ENCODE assay signal across 8 cellular contexts in the genomic region with DNA sequence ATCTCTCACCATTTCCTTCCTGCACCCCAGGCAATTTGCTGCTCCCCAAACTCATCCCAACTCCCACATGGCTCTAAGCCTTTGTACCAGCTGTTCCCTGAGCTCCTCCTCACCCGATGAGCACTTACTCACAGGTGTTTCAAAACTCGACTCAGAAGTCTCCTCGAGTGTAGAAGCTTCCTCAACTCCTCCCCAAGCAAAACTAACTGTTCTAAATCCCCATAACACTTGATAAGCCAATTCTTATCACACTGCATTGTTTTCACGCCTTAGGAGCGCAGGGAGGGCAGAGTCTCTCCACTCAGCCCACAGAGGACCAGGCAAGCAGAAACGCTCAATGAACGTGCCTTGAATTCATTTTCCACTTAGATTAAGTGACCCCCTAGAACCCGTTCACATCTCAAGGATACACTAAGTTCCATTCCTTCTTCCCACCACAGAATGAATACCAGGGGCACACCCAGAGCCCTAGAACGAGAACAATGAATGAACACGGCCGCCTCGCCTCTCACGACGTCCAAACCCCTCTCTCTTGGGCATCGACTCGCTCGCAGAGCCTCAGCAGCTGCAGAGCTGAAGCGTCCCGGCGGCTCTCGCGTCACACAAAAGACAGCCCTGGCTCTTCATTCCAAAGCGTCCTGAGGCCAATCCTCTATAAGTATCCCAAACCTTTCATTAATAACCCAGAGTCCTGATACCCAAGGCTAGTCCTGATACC. TPM values are rescaled to one million over a fixed set of nuclear protein-coding genes. Genes with fewer than 3 reads are reported as not detected.
DNase-seq lines count a peak whose midpoint lies in the region; ATAC-seq and TF ChIP-seq lines count a peak whose summit lies in the region.

No MANE protein-coding gene starts in this region.

- TF ChIP-seq CTCF in GM12864 (IDR thresholded peaks at IDR 0.05; ENCODE audit: low read depth, low read length, missing control alignments) (no peak), NB4 (IDR thresholded peaks at IDR 0.05; ENCODE audit: low read depth, low read length) (no peak), epithelial cell of esophagus (IDR thresholded peaks at IDR 0.05; ENCODE audit: insufficient read depth, low read depth, low read length, missing control alignments) (no peak)

- H3K4me3 Mint-ChIP-seq in activated CD8-positive, alpha-beta memory T cell treated with anti-CD3 and anti-CD28 coated beads, Interleukin-2, amount 10 ng/mL, durations not matched to agents 7 days and 5 days: peak overlapping the region; percentile 83

- H3K4me1 ChIP-seq in muscle layer of duodenum (ENCODE audit: control insufficient read depth in 1 of 2, insufficient read depth in 2 of 2, low read length in 2 of 2) (peaks cover 10 to 26% of the 10 kb centered on the region in 2 donors), stomach smooth muscle (ENCODE audit: control insufficient read depth, insufficient read depth, low read length) (peaks cover 18% of the 10 kb centered on the region)

- no peaks in the 10 kb centered on the region for H3K9me3 ChIP-seq in muscle layer of duodenum (ENCODE audit: control insufficient read depth in 1 of 2, low read length in 2 of 2)
- no peaks in the 10 kb centered on the region for H3K9me3 ChIP-seq in stomach smooth muscle (ENCODE audit: control insufficient read depth in 2 of 2, low read length in 2 of 2)

- no peaks in the 10 kb centered on the region for H3K27me3 Mint-ChIP-seq in activated CD8-positive, alpha-beta memory T cell treated with anti-CD3 and anti-CD28 coated beads, Interleukin-2, amount 10 ng/mL, durations not matched to agents 7 days and 5 days

- H3K4me3 ChIP-seq in GM12864 (ENCODE audit: low read depth, low read length) (peak overlapping the region; percentile 81), NB4 (ENCODE audit: low read depth, low read length) (peak overlapping the region; percentile 96), epithelial cell of esophagus (ENCODE audit: low read length) (peak overlapping the region; percentile 96), muscle layer of duodenum (ENCODE audit: low read depth in 1 of 2, low read length in 2 of 2) (peak overlapping the region; percentile 97 to 99), stomach smooth muscle (ENCODE audit: low read length in 2 of 2) (peak overlapping the region; percentile 90 to 95)

- peaks cover 7% of the 10 kb centered on the region for H3K36me3 Mint-ChIP-seq in activated CD8-positive, alpha-beta memory T cell treated with anti-CD3 and anti-CD28 coated beads, Interleukin-2, amount 10 ng/mL, durations not matched to agents 7 days and 5 days

- ATAC-seq in activated CD8-positive, alpha-beta memory T cell treated with anti-CD3 and anti-CD28 coated beads, Interleukin-2, amount 10 ng/mL, durations not matched to agents 7 days and 5 days: peak; percentile 20
- ATAC-seq in HG03196 (IDR thresholded peaks at IDR 0.05; ENCODE audit: unreplicated experiment): no peak

- no peaks in the 10 kb centered on the region for H3K9me3 Mint-ChIP-seq in activated CD8-positive, alpha-beta memory T cell treated with anti-CD3 and anti-CD28 coated beads, Interleukin-2, amount 10 ng/mL, durations not matched to agents 7 days and 5 days (ENCODE audit: low read depth)

- DNase-seq in GM12864 (ENCODE audit: low read depth): no peak
- peak; percentile 64 for DNase-seq in NB4 (ENCODE audit: low read depth)
- peak; percentile 63 for DNase-seq in activated CD8-positive, alpha-beta memory T cell treated with anti-CD3 and anti-CD28 coated beads, Interleukin-2, amount 10 ng/mL, durations not matched to agents 7 days and 5 days
- DNase-seq in epithelial cell of esophagus (ENCODE audit: low read depth): peak; percentile 82
- DNase-seq in hippocampal formation (lab: John Stamatoyannopoulos, UW): no peak

- CTCF ChIA-PET in activated CD8-positive, alpha-beta memory T cell treated with anti-CD3 and anti-CD28 coated beads, Interleukin-2, amount 10 ng/mL, durations not matched to agents 7 days and 5 days (lab: Charles Lee): interaction anchor here (0.6 to 1.4 kb wide), 6 partner anchors 13 to 337 kb away, joined by 3 to 4 read pairs (median 3); no protein-coding TSS in a partner anchor

- TF ChIP-seq POLR2A in NB4 (IDR thresholded peaks at IDR 0.05; ENCODE audit: extremely low read depth, insufficient read length): no peak

- peaks cover 33% of the 10 kb centered on the region for H3K4me1 Mint-ChIP-seq in activated CD8-positive, alpha-beta memory T cell treated with anti-CD3 and anti-CD28 coated beads, Interleukin-2, amount 10 ng/mL, durations not matched to agents 7 days and 5 days

- H3K36me3 ChIP-seq in muscle layer of duodenum (ENCODE audit: control insufficient read depth in 1 of 2, insufficient read depth in 2 of 2, low read length in 2 of 2) (peaks cover 0 to 7% of the 10 kb centered on the region in 2 donors), stomach smooth muscle (ENCODE audit: control insufficient read depth in 2 of 2, insufficient read depth in 2 of 2, low read length in 2 of 2) (no peaks in the 10 kb centered on the region)

- H3K9ac ChIP-seq in stomach smooth muscle (ENCODE audit: low read length in 2 of 2): peak overlapping the region; percentile 90 to 96

- peak overlapping the region; percentile 87 for H3K27ac Mint-ChIP-seq in activated CD8-positive, alpha-beta memory T cell treated with anti-CD3 and anti-CD28 coated beads, Interleukin-2, amount 10 ng/mL, durations not matched to agents 7 days and 5 days

- H3K27ac ChIP-seq in muscle layer of duodenum (ENCODE audit: low read length) (peak overlapping the region; percentile 99), stomach smooth muscle (ENCODE audit: low read length) (peak overlapping the region; percentile 98)

- H3K27me3 ChIP-seq in muscle layer of duodenum (ENCODE audit: low read depth, low read length) (no peaks in the 10 kb centered on the region), stomach smooth muscle (ENCODE audit: control insufficient read depth in 1 of 2, insufficient read depth in 2 of 2, low read length in 2 of 2) (no peaks in the 10 kb centered on the region)

RNA-seq across cellular contexts. Expression of gene RAF1, which starts 1.2 kb away (rescaled TPM):
- total RNA-seq in activated CD8-positive, alpha-beta memory T cell treated with anti-CD3 and anti-CD28 coated beads, Interleukin-2, amount 10 ng/mL, durations not matched to agents 7 days and 5 days: 10 to 100 TPM; 92.4 to 96.8 TPM

Comparison
In these comparisons a context has a peak if more than half of its experiments do, and no peak if none do; other contexts are left out.
1. DNase-seq: peak in NB4 (single experiment), activated CD8-positive, alpha-beta memory T cell treated with anti-CD3 and anti-CD28 coated beads, Interleukin-2, amount 10 ng/mL, durations not matched to agents 7 days and 5 days (single experiment) and epithelial cell of esophagus (single experiment); none in GM12864 (single experiment) and hippocampal formation (0 of 2).
2. Peak in every context shown above with its lines, with median percentiles within 50 percentile points of each other: H3K4me3 ChIP-seq.